19 cellular contexts compared by ENCODE assay signal in the genomic region with DNA sequence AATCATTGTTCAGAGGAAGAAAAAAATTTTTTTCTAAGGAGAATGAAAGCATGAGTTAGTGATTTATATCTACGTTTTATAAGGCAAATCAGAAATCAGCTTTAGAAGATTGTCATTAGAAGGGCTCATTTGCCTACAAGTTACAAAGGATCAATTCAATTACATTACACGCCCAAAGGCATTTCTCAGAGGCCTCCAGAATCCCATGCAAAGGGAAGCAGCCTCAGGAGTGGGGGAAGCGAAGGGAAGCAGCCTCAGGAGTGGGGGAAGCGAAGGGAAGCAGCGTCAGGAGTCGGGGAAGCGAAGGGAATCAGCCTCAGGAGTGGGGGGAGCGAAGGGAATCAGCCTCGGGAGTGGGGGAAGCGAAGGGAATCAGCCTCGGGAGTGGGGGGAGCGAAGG.
DNase-seq lines count a peak whose midpoint lies in the region; ATAC-seq and TF ChIP-seq lines count a peak whose summit lies in the region.
"Had no signal": no experiment of that assay in that cellular context is flagged by ENCODE, and none has a peak within 500 bp of the region (broad histone marks: within the 10 kb centered on the region; RNA-seq: fewer than 3 reads in every experiment).

No MANE protein-coding gene starts in this region.

- no CpG with 5 or more reads among the region's 12 CpGs for WGBS in trophoblast cell (ENCODE audit: extremely low coverage, insufficient coverage, insufficient read length)

- no peaks in the 10 kb centered on the region for H3K9me2 ChIP-seq in GM23338 (ENCODE audit: insufficient read depth)

- CTCF ChIA-PET in CD4-positive, alpha-beta memory T cell (lab: Charles Lee; ENCODE audit: partially characterized antibody) = no interaction called here

- H2BK5ac ChIP-seq in trophoblast cell (ENCODE audit: low read depth, low read length, poor library complexity) = no peak overlapping the region

- H3K27me3 ChIP-seq in GM23338 (ENCODE audit: insufficient read depth) (no peaks in the 10 kb centered on the region), trophoblast cell (ENCODE audit: insufficient read depth, low read length) (no peaks in the 10 kb centered on the region)
- no peaks in the 10 kb centered on the region for H3K27me3 ChIP-seq in CD4-positive, alpha-beta memory T cell (ENCODE audit: insufficient read depth, low read length)
- H3K27me3 ChIP-seq: MG63 had no signal

- TF ChIP-seq CTCF in GM23338 (conservative IDR thresholded peaks at IDR 0.05; ENCODE audit: low read depth in 2 of 2) (no peak), fibroblast of villous mesenchyme (IDR thresholded peaks at IDR 0.05; ENCODE audit: insufficient read depth, low read depth, low read length) (no peak)

- H3F3A ChIP-seq in GM23338 (replicated peaks; ENCODE audit: low read depth) = no peaks in the 10 kb centered on the region

- peaks cover 3% of the 10 kb centered on the region; the same call in 1 of the 3 replicates for H3K4me1 Mint-ChIP-seq in GM23338
- no peaks in the 10 kb centered on the region for H3K4me1 Mint-ChIP-seq in CD4-positive, alpha-beta memory T cell

- no peaks in the 10 kb centered on the region for H3K79me2 ChIP-seq in GM23338 (replicated peaks; ENCODE audit: insufficient read depth)
- no peaks in the 10 kb centered on the region for H3K79me2 ChIP-seq in trophoblast cell (ENCODE audit: control insufficient read depth, insufficient read depth, low read length, poor library complexity)

- no peaks in the 10 kb centered on the region for H4K20me1 ChIP-seq in GM23338 (replicated peaks; ENCODE audit: insufficient read depth)

- no peaks in the 10 kb centered on the region for H3K9me3 Mint-ChIP-seq in GM23338
- peaks cover 0 to 3% (median 0%) of the 10 kb centered on the region in 8 donors for H3K9me3 Mint-ChIP-seq in CD4-positive, alpha-beta memory T cell
- H3K9me3 Mint-ChIP-seq: CD8-positive, alpha-beta T cell had no signal

- H3K79me1 ChIP-seq in trophoblast cell (ENCODE audit: low read length) = no peaks in the 10 kb centered on the region

- no peak overlapping the region for H3K27ac Mint-ChIP-seq in GM23338
- H3K27ac Mint-ChIP-seq in CD4-positive, alpha-beta memory T cell = no peak overlapping the region
- H3K27ac Mint-ChIP-seq: CD8-positive, alpha-beta T cell had no signal

- no peak for ATAC-seq in GM23338
- ATAC-seq: CD8-positive, alpha-beta T cell had no signal

- no peaks in the 10 kb centered on the region for H3K36me3 Mint-ChIP-seq in GM23338 (ENCODE audit: low read depth)
- H3K36me3 Mint-ChIP-seq in CD4-positive, alpha-beta memory T cell = no peaks in the 10 kb centered on the region
- H3K36me3 Mint-ChIP-seq: CD8-positive, alpha-beta T cell had no signal

- H3K36me3 ChIP-seq in GM23338 (ENCODE audit: insufficient read depth) = no peaks in the 10 kb centered on the region
- H3K36me3 ChIP-seq in trophoblast cell (ENCODE audit: control insufficient read depth in 1 of 2, insufficient read depth in 2 of 2, low read length in 2 of 2) = no peaks in the 10 kb centered on the region
- H3K36me3 ChIP-seq in CD4-positive, alpha-beta memory T cell (ENCODE audit: insufficient read depth, low read length) = no peaks in the 10 kb centered on the region

- no peak overlapping the region for H3K23ac ChIP-seq in trophoblast cell (ENCODE audit: low read length)

- no peak overlapping the region for H3K4me2 ChIP-seq in GM23338
- peak overlapping the region; percentile 17 for H3K4me2 ChIP-seq in trophoblast cell (ENCODE audit: low read length)

- intact Hi-C loops in CD4-positive, alpha-beta memory T cell (cut with micrococcal nuclease) = no loop called here

- H2BK120ac ChIP-seq in trophoblast cell (ENCODE audit: insufficient read depth, low read length, poor library complexity) = no peak overlapping the region

- H2BK12ac ChIP-seq in trophoblast cell (ENCODE audit: low read length) = no peak overlapping the region

- no peaks in the 10 kb centered on the region for H3K9me3 ChIP-seq in trophoblast cell (ENCODE audit: insufficient read depth, low read depth, low read length)
- no peaks in the 10 kb centered on the region for H3K9me3 ChIP-seq in CD4-positive, alpha-beta memory T cell (ENCODE audit: control insufficient read depth in 1 of 2, low read length in 2 of 2)
- H3K9me3 ChIP-seq: MG63 had no signal

- in situ Hi-C loops in G401 (cut with HindIII; ENCODE audit: low sequenced_read_pairs) = no loop called here

- POLR2A ChIA-PET in CD4-positive, alpha-beta memory T cell (lab: Charles Lee; ENCODE audit: partially characterized antibody) = no interaction called here

- no peak overlapping the region for H3K9ac ChIP-seq in trophoblast cell (ENCODE audit: low read length)

- H3K27ac ChIP-seq in GM23338 (ENCODE audit: low read depth) (no peak overlapping the region), trophoblast cell (ENCODE audit: low read depth, low read length) (no peak overlapping the region)
- no peak overlapping the region for H3K27ac ChIP-seq in CD4-positive, alpha-beta memory T cell (ENCODE audit: low read depth, low read length)
- H3K27ac ChIP-seq: SK-N-MC had no signal

- no peak overlapping the region for H2AFZ ChIP-seq in GM23338
- no peak overlapping the region for H2AFZ ChIP-seq in trophoblast cell (ENCODE audit: insufficient read depth, low read length, poor library complexity)

- H3K18ac ChIP-seq in trophoblast cell (ENCODE audit: low read length) = no peak overlapping the region

- no peak overlapping the region for H3K4ac ChIP-seq in trophoblast cell (ENCODE audit: low read depth, low read length)

- DNase-seq in GM23338 (ENCODE audit: low spot score) (peak; percentile 6), RPMI7951 (ENCODE audit: low read depth) (peak; percentile 74), fibroblast of villous mesenchyme (ENCODE audit: low read depth) (no peak), trophoblast cell (no peak), G401 (ENCODE audit: low spot score) (no peak)
- no peak for DNase-seq in CD4-positive, alpha-beta memory T cell
- no peak for DNase-seq in stimulated activated CD4-positive, alpha-beta T cell treated with anti-CD3 and anti-CD28 coated beads, Interleukin-4, amount 100 ng/mL, for 24 hours
- DNase-seq: C1 segment of cervical spinal cord; CD8-positive, alpha-beta T cell; IMR-90; KG1; MG63; NCI-H1105 treated with DMSO at 0.1 percent for 48 hours; NCI-H146; NCI-H1930; NCI-H446 treated with DMSO at 0.1 percent for 48 hours; NCI-H526; SHP77 treated with DMSO at 0.1 percent for 48 hours had no signal

- H3K4me3 ChIP-seq in GM23338 = no peak overlapping the region
- peak overlapping the region; percentile 43 for H3K4me3 ChIP-seq in fibroblast of villous mesenchyme (ENCODE audit: low read depth, low read length)
- peak overlapping the region; percentile 14 for H3K4me3 ChIP-seq in trophoblast cell (ENCODE audit: low read depth, low read length)
- H3K4me3 ChIP-seq in CD4-positive, alpha-beta memory T cell (ENCODE audit: low read length in 2 of 2) = no peak overlapping the region
- H3K4me3 ChIP-seq: MG63, SK-N-MC had no signal

- H3K14ac ChIP-seq in trophoblast cell (ENCODE audit: low read length) = no peak overlapping the region

- H4K8ac ChIP-seq in trophoblast cell (ENCODE audit: low read depth, low read length) = no peak overlapping the region

- H4K91ac ChIP-seq in trophoblast cell (ENCODE audit: low read depth, low read length) = peak overlapping the region; percentile 45

- no peaks in the 10 kb centered on the region for H3K27me3 Mint-ChIP-seq in GM23338 (ENCODE audit: insufficient read depth, low read depth, poor library complexity)
- H3K27me3 Mint-ChIP-seq in CD4-positive, alpha-beta memory T cell = peaks cover 0 to 2% of the 10 kb centered on the region in 2 donors

- no peak overlapping the region for H2AK5ac ChIP-seq in trophoblast cell (ENCODE audit: low read length)

- H4K12ac ChIP-seq in trophoblast cell (ENCODE audit: low read depth, low read length) = no peak overlapping the region

- H3K4me1 ChIP-seq in GM23338 (ENCODE audit: insufficient read depth) = no peaks in the 10 kb centered on the region
- H3K4me1 ChIP-seq in trophoblast cell (ENCODE audit: control insufficient read depth in 1 of 2, insufficient read depth in 2 of 2, low read length in 2 of 2) = no peaks in the 10 kb centered on the region
- H3K4me1 ChIP-seq in CD4-positive, alpha-beta memory T cell (ENCODE audit: insufficient read depth, low read length) = no peaks in the 10 kb centered on the region

- H3K4me3 Mint-ChIP-seq in GM23338 = peak overlapping the region; percentile 64; the same call in 2 of the 3 replicates
- no peak overlapping the region for H3K4me3 Mint-ChIP-seq in CD4-positive, alpha-beta memory T cell
- H3K4me3 Mint-ChIP-seq: CD8-positive, alpha-beta T cell had no signal

TF ChIP-seq in GM23338, 12 proteins besides CTCF, POLR2A, EP300 and RAD21 (continues in another document):
- TF ChIP-seq NANOG (IDR thresholded peaks at IDR 0.05; ENCODE audit: borderline replicate concordance) = no peak
- TF ChIP-seq, protein P1, sequence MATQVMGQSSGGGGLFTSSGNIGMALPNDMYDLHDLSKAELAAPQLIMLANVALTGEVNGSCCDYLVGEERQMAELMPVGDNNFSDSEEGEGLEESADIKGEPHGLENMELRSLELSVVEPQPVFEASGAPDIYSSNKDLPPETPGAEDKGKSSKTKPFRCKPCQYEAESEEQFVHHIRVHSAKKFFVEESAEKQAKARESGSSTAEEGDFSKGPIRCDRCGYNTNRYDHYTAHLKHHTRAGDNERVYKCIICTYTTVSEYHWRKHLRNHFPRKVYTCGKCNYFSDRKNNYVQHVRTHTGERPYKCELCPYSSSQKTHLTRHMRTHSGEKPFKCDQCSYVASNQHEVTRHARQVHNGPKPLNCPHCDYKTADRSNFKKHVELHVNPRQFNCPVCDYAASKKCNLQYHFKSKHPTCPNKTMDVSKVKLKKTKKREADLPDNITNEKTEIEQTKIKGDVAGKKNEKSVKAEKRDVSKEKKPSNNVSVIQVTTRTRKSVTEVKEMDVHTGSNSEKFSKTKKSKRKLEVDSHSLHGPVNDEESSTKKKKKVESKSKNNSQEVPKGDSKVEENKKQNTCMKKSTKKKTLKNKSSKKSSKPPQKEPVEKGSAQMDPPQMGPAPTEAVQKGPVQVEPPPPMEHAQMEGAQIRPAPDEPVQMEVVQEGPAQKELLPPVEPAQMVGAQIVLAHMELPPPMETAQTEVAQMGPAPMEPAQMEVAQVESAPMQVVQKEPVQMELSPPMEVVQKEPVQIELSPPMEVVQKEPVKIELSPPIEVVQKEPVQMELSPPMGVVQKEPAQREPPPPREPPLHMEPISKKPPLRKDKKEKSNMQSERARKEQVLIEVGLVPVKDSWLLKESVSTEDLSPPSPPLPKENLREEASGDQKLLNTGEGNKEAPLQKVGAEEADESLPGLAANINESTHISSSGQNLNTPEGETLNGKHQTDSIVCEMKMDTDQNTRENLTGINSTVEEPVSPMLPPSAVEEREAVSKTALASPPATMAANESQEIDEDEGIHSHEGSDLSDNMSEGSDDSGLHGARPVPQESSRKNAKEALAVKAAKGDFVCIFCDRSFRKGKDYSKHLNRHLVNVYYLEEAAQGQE (IDR thresholded peaks at IDR 0.05; ENCODE audit: unreplicated experiment) = no peak

Comparison
In these comparisons a context has a peak if more than half of its experiments do, and no peak if none do; other contexts are left out.
1. DNase-seq: peak in GM23338 (single experiment) and RPMI7951 (single experiment); none in fibroblast of villous mesenchyme (single experiment), trophoblast cell (0 of 2), CD4-positive, alpha-beta memory T cell (0 of 5), stimulated activated CD4-positive, alpha-beta T cell treated with anti-CD3 and anti-CD28 coated beads, Interleukin-4, amount 100 ng/mL, for 24 hours (single experiment) and G401 (single experiment).
2. H3K4me3 ChIP-seq: peak in fibroblast of villous mesenchyme (single experiment) and trophoblast cell (single experiment); none in GM23338 (single experiment) and CD4-positive, alpha-beta memory T cell (0 of 2).